Comparison of ENCODE assay signal across 15 cellular contexts in genomic region chr5:13045897-13046551, GRCh38.
A peak's percentile ranks its signal among the peaks of the same experiment; 100 is the strongest.
DNase-seq lines count a peak whose midpoint lies in the region; ATAC-seq and TF ChIP-seq lines count a peak whose summit lies in the region.
"Had no signal": no experiment of that assay in that cellular context is flagged by ENCODE, and none has a peak within 500 bp of the region (broad histone marks: within the 10 kb centered on the region; RNA-seq: fewer than 3 reads in every experiment).

No MANE protein-coding gene starts in this region.

- H3K27me3 ChIP-seq in GM23338 (ENCODE audit: insufficient read depth) (no peaks in the 10 kb centered on the region), osteoblast (ENCODE audit: insufficient read depth, low read length) (no peaks in the 10 kb centered on the region), testis (no peaks in the 10 kb centered on the region)
- H3K27me3 ChIP-seq: BLaER1 treated with 17β-estradiol and CSF1 and Interleukin-3, amounts not matched to agents 10 nM and 100 nM had no signal

- H3K79me2 ChIP-seq in GM23338 (replicated peaks; ENCODE audit: insufficient read depth) (no peaks in the 10 kb centered on the region), osteoblast (ENCODE audit: insufficient read depth, low read length) (no peaks in the 10 kb centered on the region)

- H3K36me3 ChIP-seq in GM23338 (ENCODE audit: insufficient read depth) (no peaks in the 10 kb centered on the region), osteoblast (ENCODE audit: insufficient read depth, low read length) (no peaks in the 10 kb centered on the region), testis (ENCODE audit: low read depth, missing control alignments) (no peaks in the 10 kb centered on the region)
- H3K36me3 ChIP-seq: BLaER1 treated with 17β-estradiol and CSF1 and Interleukin-3, amounts not matched to agents 10 nM and 100 nM; HAP-1 had no signal

- no peak overlapping the region for H2AFZ ChIP-seq in GM23338
- H2AFZ ChIP-seq in osteoblast (ENCODE audit: low read length), result no peak overlapping the region

- H3K9me3 Mint-ChIP-seq in GM23338, result peaks cover 8% of the 10 kb centered on the region; the same call in 2 of the 3 replicates
- peaks cover 9% of the 10 kb centered on the region for H3K9me3 Mint-ChIP-seq in natural killer cell treated with Interleukin-12 subunit alpha and Interleukin-12 subunit beta and Interleukin-15 and Interleukin-18, amount 100 ng/mL, for 72 hours

- peaks cover 14% of the 10 kb centered on the region for H3K4me1 Mint-ChIP-seq in GM23338
- no peaks in the 10 kb centered on the region for H3K4me1 Mint-ChIP-seq in natural killer cell treated with Interleukin-12 subunit alpha and Interleukin-12 subunit beta and Interleukin-15 and Interleukin-18, amount 100 ng/mL, for 72 hours (ENCODE audit: low read depth in 2 of 2)
- H3K4me1 Mint-ChIP-seq: B cell had no signal

- H3K36me3 Mint-ChIP-seq in GM23338 (ENCODE audit: low read depth), result peaks cover 9% of the 10 kb centered on the region; the same call in 2 of the 3 replicates
- no peaks in the 10 kb centered on the region for H3K36me3 Mint-ChIP-seq in natural killer cell treated with Interleukin-12 subunit alpha and Interleukin-12 subunit beta and Interleukin-15 and Interleukin-18, amount 100 ng/mL, for 72 hours
- H3K36me3 Mint-ChIP-seq: CD8-positive, alpha-beta T cell had no signal

- H3K27ac ChIP-seq in GM23338 (ENCODE audit: low read depth) (no peak overlapping the region), osteoblast (ENCODE audit: low read depth, low read length) (no peak overlapping the region), testis (no peak overlapping the region)
- H3K27ac ChIP-seq: BLaER1 treated with 17β-estradiol and CSF1 and Interleukin-3, amounts not matched to agents 10 nM and 100 nM had no signal

- WGBS in testis, 2 donors, result 85 to 89% methylated on average over 3 of the region's 3 CpGs

- no peaks in the 10 kb centered on the region for H3F3A ChIP-seq in GM23338 (replicated peaks; ENCODE audit: low read depth)

- TF ChIP-seq CTCF in GM23338 (conservative IDR thresholded peaks at IDR 0.05; ENCODE audit: low read depth in 2 of 2) (no peak), osteoblast (IDR thresholded peaks at IDR 0.05; ENCODE audit: extremely low read depth, low read depth, low read length) (no peak), testis (IDR thresholded peaks at IDR 0.05) (no peak)

- H3K4me2 ChIP-seq in GM23338, result peak overlapping the region; percentile 2; the same call in 1 of the 2 replicates
- H3K4me2 ChIP-seq in osteoblast (ENCODE audit: insufficient read depth, low read length), result no peak overlapping the region
- H3K4me2 ChIP-seq: BLaER1 treated with 17β-estradiol and CSF1 and Interleukin-3, amounts not matched to agents 10 nM and 100 nM had no signal

- H3K9me2 ChIP-seq in GM23338 (ENCODE audit: insufficient read depth), result 0 out of 2 replicates have a peak, but pooled peaks cover 3% of the 10 kb centered on the region

- no peaks in the 10 kb centered on the region for H3K9me3 ChIP-seq in osteoblast (ENCODE audit: low read depth, low read length)
- H3K9me3 ChIP-seq in testis, result no peaks in the 10 kb centered on the region
- H3K9me3 ChIP-seq: BLaER1 treated with 17β-estradiol and CSF1 and Interleukin-3, amounts not matched to agents 10 nM and 100 nM; HAP-1 had no signal

- no peak for TF ChIP-seq POLR2A in testis (IDR thresholded peaks at IDR 0.05)

- H3K4me1 ChIP-seq in GM23338 (ENCODE audit: insufficient read depth) (peaks cover 12% of the 10 kb centered on the region), osteoblast (ENCODE audit: insufficient read depth, low read length) (no peaks in the 10 kb centered on the region), testis (no peaks in the 10 kb centered on the region)
- H3K4me1 ChIP-seq: BLaER1 treated with 17β-estradiol and CSF1 and Interleukin-3, amounts not matched to agents 10 nM and 100 nM had no signal

- H3K4me3 Mint-ChIP-seq in GM23338, result no peak overlapping the region
- H3K4me3 Mint-ChIP-seq in natural killer cell treated with Interleukin-12 subunit alpha and Interleukin-12 subunit beta and Interleukin-15 and Interleukin-18, amount 100 ng/mL, for 72 hours, result no peak overlapping the region
- H3K4me3 Mint-ChIP-seq: B cell; CD8-positive, alpha-beta T cell had no signal

- intact Hi-C loops in testis (cut with DNase I; ENCODE audit: low total_unique reads), result no loop called here

- DNase-seq in CMK (ENCODE audit: low read depth) (peak; percentile 9), GM23338 (ENCODE audit: low spot score) (no peak), OCI-M1 (lab: John Stamatoyannopoulos, UW) (peak; percentile 16), osteoblast (ENCODE audit: insufficient read length, low spot score, missing footprints) (peak; percentile 3), testis (no peak)
- DNase-seq in natural killer cell treated with Interleukin-12 subunit alpha and Interleukin-12 subunit beta and Interleukin-15 and Interleukin-18, amount 100 ng/mL, for 72 hours (ENCODE audit: low spot score), result no peak
- DNase-seq: CD8-positive, alpha-beta T cell; COR-L47; DMS 273 treated with DMSO at 0.1 percent for 48 hours; DMS53; GOT3 had no signal

- no peaks in the 10 kb centered on the region for H3K27me3 Mint-ChIP-seq in GM23338 (ENCODE audit: insufficient read depth, low read depth, poor library complexity)
- no peaks in the 10 kb centered on the region for H3K27me3 Mint-ChIP-seq in natural killer cell treated with Interleukin-12 subunit alpha and Interleukin-12 subunit beta and Interleukin-15 and Interleukin-18, amount 100 ng/mL, for 72 hours
- H3K27me3 Mint-ChIP-seq: B cell had no signal

- no peaks in the 10 kb centered on the region for H4K20me1 ChIP-seq in GM23338 (replicated peaks; ENCODE audit: insufficient read depth)
- no peaks in the 10 kb centered on the region for H4K20me1 ChIP-seq in osteoblast (ENCODE audit: insufficient read depth, low read length)
- H4K20me1 ChIP-seq: BLaER1 treated with 17β-estradiol and CSF1 and Interleukin-3, amounts not matched to agents 10 nM and 100 nM had no signal

- 0 out of 2 replicates have a peak overlapping the region, but pooled peaks have one; percentile 19 for H3K27ac Mint-ChIP-seq in GM23338
- H3K27ac Mint-ChIP-seq in natural killer cell treated with Interleukin-12 subunit alpha and Interleukin-12 subunit beta and Interleukin-15 and Interleukin-18, amount 100 ng/mL, for 72 hours, result no peak overlapping the region
- H3K27ac Mint-ChIP-seq: B cell; CD8-positive, alpha-beta T cell had no signal

- H3K4me3 ChIP-seq in GM23338 (no peak overlapping the region), osteoblast (ENCODE audit: insufficient read depth, low read length) (no peak overlapping the region), testis (no peak overlapping the region)
- H3K4me3 ChIP-seq: BLaER1 treated with 17β-estradiol and CSF1 and Interleukin-3, amounts not matched to agents 10 nM and 100 nM; HAP-1 had no signal

- ATAC-seq in GM23338 (no peak), HG02970 (IDR thresholded peaks at IDR 0.05; ENCODE audit: low FRiP score, unreplicated experiment) (no peak)
- ATAC-seq in natural killer cell treated with Interleukin-12 subunit alpha and Interleukin-12 subunit beta and Interleukin-15 and Interleukin-18, amount 100 ng/mL, for 72 hours, result no peak
- ATAC-seq: CD8-positive, alpha-beta T cell had no signal

TF ChIP-seq in GM23338, 12 proteins besides CTCF, POLR2A, EP300 and RAD21 (continues in another document):
- TF ChIP-seq ZNF114 (CRISPR knock-in tag; IDR thresholded peaks at IDR 0.05) (no peak), POLR2AphosphoS5 (IDR thresholded peaks at IDR 0.05; ENCODE audit: low read depth) (no peak), ETS1 (IDR thresholded peaks at IDR 0.05) (no peak), EZH2 (IDR thresholded peaks at IDR 0.05; ENCODE audit: low read depth, unreplicated experiment) (no peak), ZNF331 (CRISPR knock-in tag; IDR thresholded peaks at IDR 0.05; ENCODE audit: low read depth) (no peak), REST (IDR thresholded peaks at IDR 0.05; ENCODE audit: unreplicated experiment) (no peak), NANOG (IDR thresholded peaks at IDR 0.05; ENCODE audit: borderline replicate concordance) (no peak), STAT1 (IDR thresholded peaks at IDR 0.05; ENCODE audit: unreplicated experiment) (no peak), EZH2phosphoT487 (IDR thresholded peaks at IDR 0.05; ENCODE audit: unreplicated experiment) (no peak)

Comparison
In these comparisons a context has a peak if more than half of its experiments do, and no peak if none do; other contexts are left out.
1. DNase-seq: peak in CMK (single experiment), OCI-M1 (single experiment) and osteoblast (single experiment); none in GM23338 (single experiment), natural killer cell treated with Interleukin-12 subunit alpha and Interleukin-12 subunit beta and Interleukin-15 and Interleukin-18, amount 100 ng/mL, for 72 hours (single experiment) and testis (single experiment).